In the genomic region with DNA sequence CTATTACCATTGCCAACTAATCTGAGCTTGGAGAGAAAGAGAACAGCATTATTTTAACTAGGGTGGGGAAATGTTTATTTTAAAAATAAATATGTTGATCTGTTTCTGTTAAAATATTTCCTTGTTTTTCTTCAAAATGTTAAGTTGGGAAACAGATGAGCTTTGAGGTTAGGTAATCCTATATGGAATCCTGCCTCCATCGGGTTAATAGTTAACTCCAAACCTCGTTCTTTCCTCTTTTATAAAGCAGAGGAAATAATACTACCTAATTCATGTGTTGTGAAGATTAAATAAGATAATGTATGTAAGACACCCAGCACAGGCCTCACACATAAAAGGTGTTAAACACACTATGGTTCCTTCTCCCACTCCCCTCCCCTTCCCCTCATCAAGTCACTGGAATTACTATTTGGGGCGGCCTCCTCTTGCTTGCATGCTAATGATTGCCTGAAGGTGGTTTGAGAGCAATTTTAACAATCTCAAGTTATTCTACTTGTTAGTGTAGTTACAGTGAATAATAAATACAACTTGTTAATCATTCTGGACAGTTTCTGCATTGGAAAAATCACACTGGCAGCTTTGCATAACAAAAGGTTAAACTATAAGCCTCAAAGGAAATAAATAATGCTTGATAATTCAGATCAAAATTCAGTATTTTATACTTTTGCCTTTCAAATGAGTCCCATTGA, we compare ENCODE assay signal across 16 cellular contexts.
"Had no signal": no experiment of that assay in that cellular context is flagged by ENCODE, and none has a peak within 500 bp of the region (broad histone marks: within the 10 kb centered on the region; RNA-seq: fewer than 3 reads in every experiment).

No MANE protein-coding gene starts in this region.

- H3K9me3 ChIP-seq: colonic mucosa, upper lobe of right lung had no signal

- H3K27me3 ChIP-seq: colonic mucosa, upper lobe of right lung had no signal

- H3K27ac ChIP-seq: colonic mucosa, skin epidermis, upper lobe of right lung had no signal

- H3K36me3 ChIP-seq: colonic mucosa, upper lobe of right lung had no signal

- ATAC-seq: activated CD4-positive, CD25-positive, alpha-beta regulatory T cell treated with anti-CD3 and anti-CD28 coated beads, Interleukin-2, amount 50 U/mL, for 24 hours; activated CD8-positive, alpha-beta T cell treated with anti-CD3 and anti-CD28 coated beads, Interleukin-2, amount 10 ng/mL, durations not matched to agents 7 days and 5 days; activated T-cell treated with anti-CD3 and anti-CD28 coated beads, Interleukin-2, amount 50 U/mL, for 4 hours; stimulated activated naive CD8-positive, alpha-beta T cell treated with anti-CD3 and anti-CD28 coated beads, Interleukin-15, amount 100 ng/mL, for 72 hours; upper lobe of right lung had no signal

- H3K4me3 ChIP-seq: colonic mucosa, skin epidermis, upper lobe of right lung had no signal

- FAIRE-seq: kidney had no signal

- DNase-seq: activated CD4-positive, alpha-beta T cell treated with anti-CD3 and anti-CD28 coated beads, Interleukin-2, amount 10 ng/mL, durations not matched to agents 7 days and 5 days; activated CD8-positive, alpha-beta T cell treated with anti-CD3 and anti-CD28 coated beads, Interleukin-2, amount 10 ng/mL, durations not matched to agents 7 days and 5 days; activated effector memory CD4-positive, alpha-beta T cell treated with Interleukin-2 at 50 U/mL for 16 hours; activated naive CD4-positive, alpha-beta T cell treated with anti-CD3 and anti-CD28 coated beads, Interleukin-2, amount 10 ng/mL, durations not matched to agents 7 days and 5 days; activated T-cell treated with anti-CD3 and anti-CD28 coated beads, Interleukin-2, amount 50 U/mL, for 4 hours; aorta; colonic mucosa; erythroblast; foreskin melanocyte; kidney; natural killer cell; posterior cingulate gyrus; stimulated activated naive CD8-positive, alpha-beta T cell treated with anti-CD3 and anti-CD28 coated beads, Interleukin-15, amount 100 ng/mL, for 72 hours; upper lobe of right lung had no signal

- H3K4me1 ChIP-seq: colonic mucosa, upper lobe of right lung had no signal
